9 cellular contexts compared by ENCODE assay signal in the genomic region with DNA sequence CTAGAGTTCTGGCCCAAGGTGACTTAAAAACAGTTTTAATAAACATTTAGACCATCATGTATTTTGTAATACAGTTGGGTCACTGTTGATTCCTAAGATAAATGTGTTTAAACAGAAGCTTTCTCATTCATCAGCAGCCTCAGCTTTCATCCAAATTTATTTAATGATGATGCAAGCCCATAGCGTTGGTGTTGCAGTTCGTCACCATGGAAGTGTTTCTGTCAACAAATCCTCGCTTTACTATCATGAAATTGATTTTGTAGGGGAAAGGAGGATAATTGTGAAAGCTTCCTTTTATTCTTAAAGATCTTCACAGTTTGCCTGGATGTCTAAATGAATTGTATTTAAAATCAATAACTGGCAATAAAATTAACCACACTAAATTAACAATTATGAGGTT. TPM values are rescaled to one million over a fixed set of nuclear protein-coding genes. Genes with fewer than 3 reads are reported as not detected.
A peak's percentile ranks its signal among the peaks of the same experiment; 100 is the strongest.
DNase-seq lines count a peak whose midpoint lies in the region; ATAC-seq and TF ChIP-seq lines count a peak whose summit lies in the region.
"Had no signal": no experiment of that assay in that cellular context is flagged by ENCODE, and none has a peak within 500 bp of the region (broad histone marks: within the 10 kb centered on the region; RNA-seq: fewer than 3 reads in every experiment).

No MANE protein-coding gene starts in this region.

- H3K4me1 ChIP-seq in mucosa of descending colon (ENCODE audit: low read depth), result no peaks in the 10 kb centered on the region

- H3K9me3 Mint-ChIP-seq in endothelial cell (ENCODE audit: unreplicated experiment), result no peaks in the 10 kb centered on the region
- H3K9me3 Mint-ChIP-seq: activated T-helper 1 cell treated with anti-CD3 and anti-CD28 coated beads, Interleukin-12 subunit alpha, Interleukin-12 subunit beta, Interleukin-2, Interleukin-4 antibody, amounts not matched to agents 30 ng/mL and 10 ng/mL and 1 ng/mL, durations not matched to agents 14 hours and 24 hours and 36 hours had no signal

- DNase-seq in AG10803 (ENCODE audit: low read depth), result peak; percentile 90
- DNase-seq in NCI-H2081 treated with DMSO at 0.1 percent for 48 hours (lab: John Stamatoyannopoulos, UW), result peak; percentile 35
- no peak for DNase-seq in endothelial cell (ENCODE audit: low spot score)
- DNase-seq in mucosa of descending colon, result no peak
- DNase-seq in GM13977 (ENCODE audit: low spot score), result no peak
- DNase-seq in NCI-H187 (lab: John Stamatoyannopoulos, UW), result no peak
- DNase-seq in islet precursor cell, result no peak

- H3K9me3 ChIP-seq in mucosa of descending colon, result no peaks in the 10 kb centered on the region

- H3K36me3 ChIP-seq in mucosa of descending colon (ENCODE audit: low read depth), result no peaks in the 10 kb centered on the region

- H3K4me1 Mint-ChIP-seq in endothelial cell (ENCODE audit: unreplicated experiment), result peaks cover 32% of the 10 kb centered on the region

- no peak for TF ChIP-seq CTCF in AG10803 (conservative IDR thresholded peaks at IDR 0.05; ENCODE audit: low read length)
- TF ChIP-seq CTCF in endothelial cell (IDR thresholded peaks at IDR 0.05; ENCODE audit: unreplicated experiment), result no peak
- TF ChIP-seq CTCF in mucosa of descending colon (IDR thresholded peaks at IDR 0.05), result no peak
- no peak for TF ChIP-seq CTCF in GM13977 (IDR thresholded peaks at IDR 0.05; ENCODE audit: extremely low read depth, insufficient read depth, missing control alignments)

- intact Hi-C loops in mucosa of descending colon (cut with DNase I, micrococcal nuclease), result loop anchor here in 1 of 2 donors (5.0 kb wide), 1 partner anchor 411 kb away; no protein-coding TSS in a partner anchor

- H3K4me3 Mint-ChIP-seq in endothelial cell (ENCODE audit: unreplicated experiment), result no peak overlapping the region
- H3K4me3 Mint-ChIP-seq: activated T-helper 1 cell treated with anti-CD3 and anti-CD28 coated beads, Interleukin-12 subunit alpha, Interleukin-12 subunit beta, Interleukin-2, Interleukin-4 antibody, amounts not matched to agents 30 ng/mL and 10 ng/mL and 1 ng/mL, durations not matched to agents 14 hours and 24 hours and 36 hours had no signal

- peaks cover 6% of the 10 kb centered on the region for H3K36me3 Mint-ChIP-seq in endothelial cell (ENCODE audit: low read depth, unreplicated experiment)

- H3K27me3 Mint-ChIP-seq in endothelial cell (ENCODE audit: unreplicated experiment), result no peaks in the 10 kb centered on the region

- peak overlapping the region; percentile 93 for H3K27ac Mint-ChIP-seq in endothelial cell (ENCODE audit: unreplicated experiment)
- H3K27ac Mint-ChIP-seq: activated T-helper 1 cell treated with anti-CD3 and anti-CD28 coated beads, Interleukin-12 subunit alpha, Interleukin-12 subunit beta, Interleukin-2, Interleukin-4 antibody, amounts not matched to agents 30 ng/mL and 10 ng/mL and 1 ng/mL, durations not matched to agents 14 hours and 24 hours and 36 hours had no signal

- no peak overlapping the region for H3K4me3 ChIP-seq in AG10803 (ENCODE audit: low read length)
- no peak overlapping the region for H3K4me3 ChIP-seq in mucosa of descending colon

- ATAC-seq in mucosa of descending colon, result peak; percentile 36
- ATAC-seq in GM19463 (IDR thresholded peaks at IDR 0.05; ENCODE audit: unreplicated experiment), result no peak

- in situ Hi-C loops in GM13977 (cut with MboI; ENCODE audit: low pct_unique_long_range_greater_than_20kb, low sequenced_read_pairs, unreplicated experiment), result loop anchor here (10.0 to 25.0 kb wide), 2 partner anchors 218 to 741 kb away; no protein-coding TSS in a partner anchor

RNA-seq across cellular contexts. Expression of gene CMSS1, which starts 28.8 kb away (rescaled TPM):
- total RNA-seq in endothelial cell (ENCODE audit: unreplicated experiment), result 25.8 TPM
- total RNA-seq in mucosa of descending colon, result 10 to 100 TPM in 2 of 3 donors, 1 to 10 TPM in 1; 9.6 to 24.2 (median 13.8) TPM

Comparison
In these comparisons a context has a peak if more than half of its experiments do, and no peak if none do; other contexts are left out.
1. DNase-seq: peak in AG10803 (single experiment) and NCI-H2081 treated with DMSO at 0.1 percent for 48 hours (single experiment); none in endothelial cell (single experiment), mucosa of descending colon (0 of 3), GM13977 (single experiment), NCI-H187 (0 of 2) and islet precursor cell (single experiment).